9 cellular contexts compared by ENCODE assay signal in the genomic region with DNA sequence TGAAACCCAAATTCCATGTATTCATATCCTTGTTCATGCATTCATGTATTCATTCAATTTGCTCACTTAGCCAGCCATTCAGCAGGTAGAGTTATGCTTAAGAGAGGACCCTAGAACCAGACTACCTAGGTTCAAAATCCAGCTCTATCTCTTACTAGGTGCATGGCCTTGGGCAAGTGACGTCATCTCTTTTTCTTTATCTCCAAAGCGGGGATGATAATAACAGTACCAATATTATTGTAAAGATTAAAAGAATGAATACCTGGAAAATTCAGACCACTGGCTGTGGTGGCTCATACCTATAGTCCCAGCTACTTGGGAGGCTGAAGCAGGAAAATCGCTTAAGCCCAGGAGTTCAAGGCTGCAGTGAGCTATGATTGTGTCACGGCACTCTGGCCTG.
"Had no signal": no experiment of that assay in that cellular context is flagged by ENCODE, and none has a peak within 500 bp of the region (broad histone marks: within the 10 kb centered on the region; RNA-seq: fewer than 3 reads in every experiment).

No MANE protein-coding gene starts in this region.

- FAIRE-seq: H1, H54, HTR-8/SVneo had no signal

- H3K9me3 Mint-ChIP-seq: GM23338, H9, HFFc6 had no signal

- DNase-seq: H9, HCEC 1CT, HFFc6, KBM-7 had no signal

- H3K4me3 Mint-ChIP-seq: GM23338, H9, HFFc6 had no signal

- H3K27ac ChIP-seq: KMS-11 had no signal

- H3K4me2 ChIP-seq: GM23338, KMS-11 had no signal

- H3K4me1 Mint-ChIP-seq: GM23338, H9 had no signal

- H3K4me3 ChIP-seq: GM23338 had no signal

- H3K9ac ChIP-seq: KMS-11 had no signal

- ATAC-seq: GM23338 had no signal

- H3K27ac Mint-ChIP-seq: GM23338, H9, HFFc6 had no signal

- H2AFZ ChIP-seq: GM23338 had no signal
